Comparison of ENCODE assay signal across 15 cellular contexts in genomic region chr3:27824312-27825200, GRCh38.
DNase-seq lines count a peak whose midpoint lies in the region; ATAC-seq, FAIRE-seq and TF ChIP-seq lines count a peak whose summit lies in the region.
"Had no signal": no experiment of that assay in that cellular context is flagged by ENCODE, and none has a peak within 500 bp of the region (broad histone marks: within the 10 kb centered on the region; RNA-seq: fewer than 3 reads in every experiment).

No MANE protein-coding gene starts in this region.

- H3K36me3 ChIP-seq in PC-3 (ENCODE audit: low read depth, low read length), result no peaks in the 10 kb centered on the region
- H3K36me3 ChIP-seq: BLaER1 treated with 17β-estradiol and CSF1 and Interleukin-3, amounts not matched to agents 10 nM and 100 nM had no signal

- no peaks in the 10 kb centered on the region for H3K79me2 ChIP-seq in PC-3 (ENCODE audit: low read length)

- peaks cover 12% of the 10 kb centered on the region for H3K4me1 Mint-ChIP-seq in activated naive CD8-positive, alpha-beta T cell treated with anti-CD3 and anti-CD28 coated beads for 36 hours
- H3K4me1 Mint-ChIP-seq in activated naive CD8-positive, alpha-beta T cell treated with anti-CD3 and anti-CD28 coated beads, Interleukin-2, amount 50 U/mL, for 24 hours, result peaks cover 10% of the 10 kb centered on the region

- H3K4me3 ChIP-seq in PC-3 (ENCODE audit: low read length) (no peak overlapping the region), epithelial cell of esophagus (ENCODE audit: low read length) (no peak overlapping the region)
- H3K4me3 ChIP-seq: BLaER1 treated with 17β-estradiol and CSF1 and Interleukin-3, amounts not matched to agents 10 nM and 100 nM had no signal

- H3K27me3 Mint-ChIP-seq in activated naive CD8-positive, alpha-beta T cell treated with anti-CD3 and anti-CD28 coated beads for 36 hours, result no peaks in the 10 kb centered on the region
- no peaks in the 10 kb centered on the region for H3K27me3 Mint-ChIP-seq in activated naive CD8-positive, alpha-beta T cell treated with anti-CD3 and anti-CD28 coated beads, Interleukin-2, amount 50 U/mL, for 24 hours
- H3K27me3 Mint-ChIP-seq: CD4-positive, CD25-positive, alpha-beta regulatory T cell had no signal

- H3K9me3 Mint-ChIP-seq in activated naive CD8-positive, alpha-beta T cell treated with anti-CD3 and anti-CD28 coated beads for 36 hours, result no peaks in the 10 kb centered on the region
- H3K9me3 Mint-ChIP-seq in activated naive CD8-positive, alpha-beta T cell treated with anti-CD3 and anti-CD28 coated beads, Interleukin-2, amount 50 U/mL, for 24 hours, result peaks cover 5% of the 10 kb centered on the region

- no peaks in the 10 kb centered on the region for H3F3A ChIP-seq in PC-3 (ENCODE audit: low read length, unreplicated experiment)

- TF ChIP-seq CTCF in PC-3 (conservative IDR thresholded peaks at IDR 0.05; ENCODE audit: low read depth, low read length), result no peak
- TF ChIP-seq CTCF in epithelial cell of esophagus (IDR thresholded peaks at IDR 0.05; ENCODE audit: insufficient read depth, low read depth, low read length, missing control alignments), result no peak

- intact Hi-C loops in PC-3 (cut with micrococcal nuclease), result no loop called here

- peak; percentile 69 for FAIRE-seq in urothelium cell line (lab: Jason Lieb, UNC)

- H3K9ac ChIP-seq in PC-3 (ENCODE audit: low read length), result no peak overlapping the region
- H3K9ac ChIP-seq: BLaER1 treated with 17β-estradiol and CSF1 and Interleukin-3, amounts not matched to agents 10 nM and 100 nM had no signal

- no peak overlapping the region for H3K4me3 Mint-ChIP-seq in activated naive CD8-positive, alpha-beta T cell treated with anti-CD3 and anti-CD28 coated beads for 36 hours
- no peak overlapping the region for H3K4me3 Mint-ChIP-seq in activated naive CD8-positive, alpha-beta T cell treated with anti-CD3 and anti-CD28 coated beads, Interleukin-2, amount 50 U/mL, for 24 hours
- H3K4me3 Mint-ChIP-seq: CD4-positive, CD25-positive, alpha-beta regulatory T cell had no signal

- DNase-seq in activated naive CD8-positive, alpha-beta T cell treated with anti-CD3 and anti-CD28 coated beads for 36 hours, result no peak
- no peak for DNase-seq in activated naive CD8-positive, alpha-beta T cell treated with anti-CD3 and anti-CD28 coated beads, Interleukin-2, amount 50 U/mL, for 24 hours
- DNase-seq in PC-3 (peak; percentile 20), epithelial cell of esophagus (ENCODE audit: low read depth) (peak; percentile 5), urothelium cell line (ENCODE audit: low spot score) (no peak), NCI-H774 (lab: John Stamatoyannopoulos, UW) (no peak), NCI-H187 treated with DMSO at 0.1 percent for 48 hours (lab: John Stamatoyannopoulos, UW) (no peak)
- DNase-seq: ACHN; CD4-positive, CD25-positive, alpha-beta regulatory T cell; DMS53; GF-D8; H7 had no signal

- 0 out of 2 replicates have a peak, but pooled peaks cover 5% of the 10 kb centered on the region for H3K9me2 ChIP-seq in PC-3 (replicated peaks; ENCODE audit: low read length)

- H3K4me1 ChIP-seq in PC-3 (ENCODE audit: insufficient read depth, low read length), result no peaks in the 10 kb centered on the region
- H3K4me1 ChIP-seq: BLaER1 treated with 17β-estradiol and CSF1 and Interleukin-3, amounts not matched to agents 10 nM and 100 nM had no signal

- H3K36me3 Mint-ChIP-seq in activated naive CD8-positive, alpha-beta T cell treated with anti-CD3 and anti-CD28 coated beads for 36 hours, result peaks cover 2% of the 10 kb centered on the region
- no peaks in the 10 kb centered on the region for H3K36me3 Mint-ChIP-seq in activated naive CD8-positive, alpha-beta T cell treated with anti-CD3 and anti-CD28 coated beads, Interleukin-2, amount 50 U/mL, for 24 hours (ENCODE audit: low read depth)
- H3K36me3 Mint-ChIP-seq: CD4-positive, CD25-positive, alpha-beta regulatory T cell had no signal

- no peak overlapping the region for H3K27ac ChIP-seq in PC-3 (ENCODE audit: low read length)
- H3K27ac ChIP-seq: BLaER1 treated with 17β-estradiol and CSF1 and Interleukin-3, amounts not matched to agents 10 nM and 100 nM; HL-60 had no signal

- H3K27ac Mint-ChIP-seq in activated naive CD8-positive, alpha-beta T cell treated with anti-CD3 and anti-CD28 coated beads for 36 hours, result peak overlapping the region; percentile 34
- H3K27ac Mint-ChIP-seq in activated naive CD8-positive, alpha-beta T cell treated with anti-CD3 and anti-CD28 coated beads, Interleukin-2, amount 50 U/mL, for 24 hours, result no peak overlapping the region
- H3K27ac Mint-ChIP-seq: CD4-positive, CD25-positive, alpha-beta regulatory T cell had no signal

- BruUV-seq in PC-3 (replicated peaks; lab: Mats Ljungman, UMichigan), result no TSS peak

- no peak for ATAC-seq in activated naive CD8-positive, alpha-beta T cell treated with anti-CD3 and anti-CD28 coated beads, Interleukin-2, amount 50 U/mL, for 24 hours
- ATAC-seq in PC-3, result no peak
- no peak for ATAC-seq in HG03565 (IDR thresholded peaks at IDR 0.05; ENCODE audit: unreplicated experiment)

- H4K20me1 ChIP-seq in PC-3 (ENCODE audit: low read length), result no peaks in the 10 kb centered on the region
- H4K20me1 ChIP-seq: BLaER1 treated with 17β-estradiol and CSF1 and Interleukin-3, amounts not matched to agents 10 nM and 100 nM had no signal

- H3K4me2 ChIP-seq in PC-3 (ENCODE audit: low read length), result no peak overlapping the region
- H3K4me2 ChIP-seq: BLaER1 treated with 17β-estradiol and CSF1 and Interleukin-3, amounts not matched to agents 10 nM and 100 nM had no signal

- H3K27me3 ChIP-seq in PC-3 (ENCODE audit: low read length), result peaks cover 43% of the 10 kb centered on the region
- H3K27me3 ChIP-seq: BLaER1 treated with 17β-estradiol and CSF1 and Interleukin-3, amounts not matched to agents 10 nM and 100 nM had no signal

- POLR2A ChIA-PET in PC-3 (lab: Charles Lee; ENCODE audit: unreplicated experiment), result no interaction called here

- no peak overlapping the region for H2AFZ ChIP-seq in PC-3 (ENCODE audit: low read length)

- no peaks in the 10 kb centered on the region for H3K9me3 ChIP-seq in PC-3 (ENCODE audit: low read length)

- CTCF ChIA-PET in PC-3 (lab: Charles Lee), result no interaction called here

Comparison
In these comparisons a context has a peak if more than half of its experiments do, and no peak if none do; other contexts are left out.
1. DNase-seq: peak in PC-3 (single experiment) and epithelial cell of esophagus (single experiment); none in activated naive CD8-positive, alpha-beta T cell treated with anti-CD3 and anti-CD28 coated beads for 36 hours (single experiment), activated naive CD8-positive, alpha-beta T cell treated with anti-CD3 and anti-CD28 coated beads, Interleukin-2, amount 50 U/mL, for 24 hours (single experiment), urothelium cell line (single experiment), NCI-H774 (single experiment) and NCI-H187 treated with DMSO at 0.1 percent for 48 hours (single experiment).